15 cellular contexts compared by ENCODE assay signal in genomic region chr10:46031648-46032532, GRCh38. TPM values are rescaled to one million over a fixed set of nuclear protein-coding genes. Genes with fewer than 3 reads are reported as not detected.
DNase-seq lines count a peak whose midpoint lies in the region; ATAC-seq, FAIRE-seq and TF ChIP-seq lines count a peak whose summit lies in the region.
"Had no signal": no experiment of that assay in that cellular context is flagged by ENCODE, and none has a peak within 500 bp of the region (broad histone marks: within the 10 kb centered on the region; RNA-seq: fewer than 3 reads in every experiment).

No MANE protein-coding gene starts in this region.

- H3K79me2 ChIP-seq in hepatocyte, result peaks cover 29% of the 10 kb centered on the region

- peaks cover 4% of the 10 kb centered on the region for H3K27me3 Mint-ChIP-seq in activated T-cell treated with anti-CD3 and anti-CD28 coated beads, Interleukin-2, amount 50 U/mL, for 4 hours (ENCODE audit: low read depth)
- peaks cover 11% of the 10 kb centered on the region for H3K27me3 Mint-ChIP-seq in T-helper 17 cell
- H3K27me3 Mint-ChIP-seq in stimulated activated memory B cell treated with anti-CD40 and anti-IgM and Interleukin-4, amounts not matched to agents 10 μg/mL and 1 μg/mL and 100 μg/mL, for 72 hours, result peaks cover 10% of the 10 kb centered on the region

- no peak overlapping the region for H3K4me3 ChIP-seq in hepatocyte
- no peak overlapping the region for H3K4me3 ChIP-seq in BE2C (ENCODE audit: low read depth, low read length)
- H3K4me3 ChIP-seq in kidney (ENCODE audit: low read length in 2 of 2), result no peak overlapping the region

- no peaks in the 10 kb centered on the region for H3K9me2 ChIP-seq in hepatocyte (replicated peaks; ENCODE audit: insufficient read depth)

- no peaks in the 10 kb centered on the region for H3K9me3 ChIP-seq in T-helper 17 cell (ENCODE audit: control insufficient read depth, low read length, poor library complexity, severe bottlenecking)
- no peaks in the 10 kb centered on the region for H3K9me3 ChIP-seq in hepatocyte (ENCODE audit: low read depth)
- H3K9me3 ChIP-seq in BE2C, result no peaks in the 10 kb centered on the region
- H3K9me3 ChIP-seq in kidney (ENCODE audit: control insufficient read depth in 1 of 2, low read length in 2 of 2), result no peaks in the 10 kb centered on the region
- H3K9me3 ChIP-seq: heart right ventricle, lower lobe of right lung, upper lobe of left lung had no signal

- no peak overlapping the region for H3K9ac ChIP-seq in kidney (ENCODE audit: low read length in 2 of 2)

- no peaks in the 10 kb centered on the region for H3K36me3 ChIP-seq in hepatocyte (replicated peaks; ENCODE audit: insufficient read depth, low read depth)
- H3K36me3 ChIP-seq in BE2C, result no peaks in the 10 kb centered on the region
- H3K36me3 ChIP-seq in kidney (ENCODE audit: control insufficient read depth in 1 of 2, insufficient read depth in 2 of 2, low read length in 2 of 2), result no peaks in the 10 kb centered on the region
- H3K36me3 ChIP-seq: lower lobe of right lung, upper lobe of left lung had no signal

- no peak for DNase-seq in activated T-cell treated with anti-CD3 and anti-CD28 coated beads, Interleukin-2, amount 50 U/mL, for 4 hours
- no peak for DNase-seq in activated T-cell treated with anti-CD3 and anti-CD28 coated beads for 4 hours
- DNase-seq in T-helper 17 cell, result no peak
- peak; percentile 38 for DNase-seq in hepatocyte (ENCODE audit: low spot score)
- no peak for DNase-seq in BE2C
- DNase-seq in kidney, result no peak
- no peak for DNase-seq in nucleus accumbens (lab: John Stamatoyannopoulos, UW)
- DNase-seq: activated CD4-positive, alpha-beta T cell treated with anti-CD3 and anti-CD28 coated beads for 48 hours; amniotic stem cell; effector CD8-positive, alpha-beta T cell; heart right ventricle; lower lobe of right lung; NCI-H1417; upper lobe of left lung had no signal

- H2AFZ ChIP-seq in hepatocyte, result no peak overlapping the region

- TF ChIP-seq CTCF in hepatocyte (IDR thresholded peaks at IDR 0.05; ENCODE audit: poor library complexity) (no peak), BE2C (IDR thresholded peaks at IDR 0.05; ENCODE audit: low read depth, low read length) (no peak), kidney (IDR thresholded peaks at IDR 0.05; ENCODE audit: borderline replicate concordance, extremely low read depth, insufficient read depth) (no peak)

- peaks cover 34% of the 10 kb centered on the region for H3K4me1 Mint-ChIP-seq in activated T-cell treated with anti-CD3 and anti-CD28 coated beads, Interleukin-2, amount 50 U/mL, for 4 hours (ENCODE audit: low read depth)
- peaks cover 31% of the 10 kb centered on the region for H3K4me1 Mint-ChIP-seq in T-helper 17 cell
- H3K4me1 Mint-ChIP-seq in stimulated activated memory B cell treated with anti-CD40 and anti-IgM and Interleukin-4, amounts not matched to agents 10 μg/mL and 1 μg/mL and 100 μg/mL, for 72 hours, result peaks cover 37% of the 10 kb centered on the region

- peak overlapping the region; percentile 21 for H3K4me3 Mint-ChIP-seq in activated T-cell treated with anti-CD3 and anti-CD28 coated beads, Interleukin-2, amount 50 U/mL, for 4 hours
- no peak overlapping the region for H3K4me3 Mint-ChIP-seq in T-helper 17 cell
- no peak overlapping the region for H3K4me3 Mint-ChIP-seq in stimulated activated memory B cell treated with anti-CD40 and anti-IgM and Interleukin-4, amounts not matched to agents 10 μg/mL and 1 μg/mL and 100 μg/mL, for 72 hours

- H3K27ac ChIP-seq in hepatocyte, result peak overlapping the region; percentile 83
- H3K27ac ChIP-seq in kidney (ENCODE audit: low read depth in 2 of 2, low read length in 2 of 2), result no peak overlapping the region

- no peak for ATAC-seq in activated T-cell treated with anti-CD3 and anti-CD28 coated beads, Interleukin-2, amount 50 U/mL, for 4 hours
- no peak for ATAC-seq in T-helper 17 cell
- no peak for ATAC-seq in stimulated activated memory B cell treated with anti-CD40 and anti-IgM and Interleukin-4, amounts not matched to agents 10 μg/mL and 1 μg/mL and 100 μg/mL, for 72 hours
- ATAC-seq: heart right ventricle, lower lobe of right lung had no signal

- H3K27me3 ChIP-seq in hepatocyte (no peaks in the 10 kb centered on the region), BE2C (no peaks in the 10 kb centered on the region)
- H3K27me3 ChIP-seq: upper lobe of left lung had no signal

- peaks cover 7% of the 10 kb centered on the region for H3K4me1 ChIP-seq in hepatocyte (ENCODE audit: insufficient read depth)
- no peaks in the 10 kb centered on the region for H3K4me1 ChIP-seq in BE2C
- peaks cover 12 to 16% of the 10 kb centered on the region in 2 donors for H3K4me1 ChIP-seq in kidney (ENCODE audit: control insufficient read depth in 1 of 2, insufficient read depth in 1 of 2, low read depth in 1 of 2, low read length in 2 of 2)

- peaks cover 14% of the 10 kb centered on the region for H4K20me1 ChIP-seq in hepatocyte (ENCODE audit: insufficient read depth, poor library complexity, severe bottlenecking)

- no peak overlapping the region for H3K4me2 ChIP-seq in hepatocyte

- no peaks in the 10 kb centered on the region for H3K9me3 Mint-ChIP-seq in activated T-cell treated with anti-CD3 and anti-CD28 coated beads, Interleukin-2, amount 50 U/mL, for 4 hours
- no peaks in the 10 kb centered on the region for H3K9me3 Mint-ChIP-seq in stimulated activated memory B cell treated with anti-CD40 and anti-IgM and Interleukin-4, amounts not matched to agents 10 μg/mL and 1 μg/mL and 100 μg/mL, for 72 hours

- no peak for FAIRE-seq in kidney (lab: Jason Lieb, UNC)

- intact Hi-C loops in kidney (cut with DNase I), result no loop called here

- H3K36me3 Mint-ChIP-seq in activated T-cell treated with anti-CD3 and anti-CD28 coated beads, Interleukin-2, amount 50 U/mL, for 4 hours (ENCODE audit: insufficient read depth), result peaks cover 4% of the 10 kb centered on the region
- H3K36me3 Mint-ChIP-seq in T-helper 17 cell (ENCODE audit: low read depth), result no peaks in the 10 kb centered on the region
- no peaks in the 10 kb centered on the region for H3K36me3 Mint-ChIP-seq in stimulated activated memory B cell treated with anti-CD40 and anti-IgM and Interleukin-4, amounts not matched to agents 10 μg/mL and 1 μg/mL and 100 μg/mL, for 72 hours

- WGBS in hepatocyte (ENCODE audit: low lambda C conversion rate, missing lambda C conversion rate), result 60% methylated on average over 6 of the region's 6 CpGs

- peak overlapping the region; percentile 66 for H3K27ac Mint-ChIP-seq in T-helper 17 cell
- H3K27ac Mint-ChIP-seq in stimulated activated memory B cell treated with anti-CD40 and anti-IgM and Interleukin-4, amounts not matched to agents 10 μg/mL and 1 μg/mL and 100 μg/mL, for 72 hours, result peak overlapping the region; percentile 94

RNA-seq across cellular contexts. Expression of gene NCOA4, which starts 1.5 kb away (rescaled TPM):
- 10 to 100 TPM; 83.3 to 90.7 (median 89.1) TPM for total RNA-seq in activated T-cell treated with anti-CD3 and anti-CD28 coated beads, Interleukin-2, amount 50 U/mL, for 4 hours
- total RNA-seq in T-helper 17 cell (100 to 1,000 TPM in 1 of 2 donors, 10 to 100 TPM in 1; 51.5 to 107 TPM), hepatocyte (171 and 174 TPM in 2 replicates), kidney (133 TPM)
- polyA plus RNA-seq in hepatocyte (66.9 and 81.8 TPM in 2 replicates), kidney (ENCODE audit: insufficient read depth, low read depth, low replicate concordance) (83.7 TPM)
- polyA plus RNA-seq in BE2C (2012; ENCODE audit: insufficient read depth, insufficient read length, low read depth), result 67.3 TPM

RNA-seq across cellular contexts. Expression of gene MSMB, which starts 14.2 kb away (rescaled TPM):
- not detected for total RNA-seq in activated T-cell treated with anti-CD3 and anti-CD28 coated beads, Interleukin-2, amount 50 U/mL, for 4 hours
- total RNA-seq in T-helper 17 cell (not detected), hepatocyte (2.2 and 2.7 TPM in 2 replicates), kidney (not detected)
- polyA plus RNA-seq in hepatocyte (10.0 and 11.0 TPM in 2 replicates), kidney (ENCODE audit: insufficient read depth, low read depth, low replicate concordance) (not detected)
- polyA plus RNA-seq in BE2C (2012; ENCODE audit: insufficient read depth, insufficient read length, low read depth), result not detected
- total RNA-seq: heart right ventricle had no signal
- polyA plus RNA-seq: heart right ventricle had no signal

RNA-seq across cellular contexts. Expression of gene TIMM23, which starts 59.6 kb away (rescaled TPM):
- total RNA-seq in activated T-cell treated with anti-CD3 and anti-CD28 coated beads, Interleukin-2, amount 50 U/mL, for 4 hours, result 100 to 1,000 TPM; 125 to 129 (median 125) TPM
- total RNA-seq in T-helper 17 cell (10 to 100 TPM; 23.8 to 33.0 TPM), hepatocyte (76.4 and 80.7 TPM in 2 replicates), kidney (52.0 TPM)
- polyA plus RNA-seq in hepatocyte (122 and 144 TPM in 2 replicates), kidney (ENCODE audit: insufficient read depth, low read depth, low replicate concordance) (107 TPM)
- 124 TPM for polyA plus RNA-seq in BE2C (2012; ENCODE audit: insufficient read depth, insufficient read length, low read depth)
